In the genomic region with DNA sequence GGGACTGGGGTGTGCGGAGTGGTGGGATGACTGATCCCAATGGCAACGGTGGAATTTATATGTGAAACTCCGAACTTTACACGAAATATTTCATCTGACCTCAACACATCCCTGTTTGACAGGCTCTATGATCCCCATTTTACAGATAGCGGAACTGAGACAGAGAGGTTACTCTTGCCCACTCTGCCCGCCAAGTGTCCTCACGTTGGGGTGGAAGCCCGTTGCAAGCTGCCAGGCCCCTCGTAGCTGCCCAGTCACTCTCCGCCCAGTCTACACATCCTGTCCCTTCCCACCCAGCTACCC, we compare ENCODE assay signal across 8 cellular contexts. TPM values are rescaled to one million over a fixed set of nuclear protein-coding genes. Genes with fewer than 3 reads are reported as not detected.
A peak's percentile ranks its signal among the peaks of the same experiment; 100 is the strongest.
DNase-seq lines count a peak whose midpoint lies in the region; ATAC-seq and TF ChIP-seq lines count a peak whose summit lies in the region.

No MANE protein-coding gene starts in this region.

- H3K27ac ChIP-seq in fibroblast of lung (ENCODE audit: insufficient read depth, low read length) = no peak overlapping the region
- no peak overlapping the region for H3K27ac ChIP-seq in prostate gland

- no peaks in the 10 kb centered on the region for H3K36me3 ChIP-seq in fibroblast of lung (ENCODE audit: control insufficient read depth, insufficient read depth, low read length)
- no peaks in the 10 kb centered on the region for H3K36me3 ChIP-seq in prostate gland

- intact Hi-C loops in prostate gland (cut with DNase I) = no loop called here

- no peak for ATAC-seq in esophagus mucosa

- no peak overlapping the region for H3K9ac ChIP-seq in fibroblast of lung (ENCODE audit: insufficient read depth, low read length)

- H3K4me1 ChIP-seq in fibroblast of lung (ENCODE audit: control insufficient read depth, extremely low read depth, insufficient read depth, low read length) = peaks cover 7% of the 10 kb centered on the region
- no peaks in the 10 kb centered on the region for H3K4me1 ChIP-seq in prostate gland (replicated peaks)

- DNase-seq in GM12865 (ENCODE audit: low read depth) (no peak), fibroblast of lung (ENCODE audit: low read depth in 2 of 2) (no peak), prostate gland (ENCODE audit: low spot score) (no peak), HCEC 1CT (no peak), AG20443 (ENCODE audit: low spot score) (no peak), GM13977 (ENCODE audit: low spot score) (no peak)

- TF ChIP-seq CTCF in GM12865 (IDR thresholded peaks at IDR 0.05; ENCODE audit: insufficient read depth, low read depth, low read length, missing control alignments) = no peak
- no peak for TF ChIP-seq CTCF in fibroblast of lung (conservative IDR thresholded peaks at IDR 0.05 in 1 of 2, IDR thresholded peaks at IDR 0.05 in 1 of 2; ENCODE audit: low read depth in 1 of 2, low read length in 2 of 2)
- no peak for TF ChIP-seq CTCF in prostate gland (IDR thresholded peaks at IDR 0.05)
- TF ChIP-seq CTCF in GM13977 (IDR thresholded peaks at IDR 0.05; ENCODE audit: extremely low read depth, insufficient read depth, missing control alignments) = no peak

- peak overlapping the region; percentile 75 for H3K4me2 ChIP-seq in fibroblast of lung (ENCODE audit: extremely low read depth, insufficient read depth, low read length)

- H3K79me2 ChIP-seq in fibroblast of lung (ENCODE audit: control insufficient read depth, insufficient read depth, low read length) = no peaks in the 10 kb centered on the region

- H3K9me3 ChIP-seq in fibroblast of lung (ENCODE audit: control insufficient read depth, insufficient read depth, low read depth, low read length) (no peaks in the 10 kb centered on the region), prostate gland (no peaks in the 10 kb centered on the region)

- peak overlapping the region; percentile 87 for H2AFZ ChIP-seq in fibroblast of lung (ENCODE audit: low read length)

- H3K27me3 ChIP-seq in fibroblast of lung (ENCODE audit: control insufficient read depth, insufficient read depth, low read length) (peaks cover 3% of the 10 kb centered on the region), prostate gland (replicated peaks; ENCODE audit: insufficient read depth) (no peaks in the 10 kb centered on the region)

- TF ChIP-seq POLR2A in prostate gland (IDR thresholded peaks at IDR 0.05) = no peak

- H4K20me1 ChIP-seq in fibroblast of lung (ENCODE audit: control insufficient read depth, extremely low read depth, insufficient read depth, low read length) = no peaks in the 10 kb centered on the region

- H3K4me3 ChIP-seq in GM12865 (ENCODE audit: low read depth, low read length) = peak overlapping the region; percentile 55
- H3K4me3 ChIP-seq in fibroblast of lung (replicated peaks in 1 of 4; ENCODE audit: control extremely low read depth in 1 of 4, insufficient read depth in 1 of 4, low read depth in 3 of 4, low read length in 4 of 4) = peak overlapping the region in 3 of 4 experiments; percentile 46 to 62 (median 48)
- H3K4me3 ChIP-seq in prostate gland = peak overlapping the region; percentile 42 to 45

- in situ Hi-C loops in GM13977 (cut with MboI; ENCODE audit: low pct_unique_long_range_greater_than_20kb, low sequenced_read_pairs, unreplicated experiment) = no loop called here

- 72% methylated on average over 10 of the region's 10 CpGs for WGBS in prostate gland

TF ChIP-seq in PFSK-1, 5 proteins besides CTCF, POLR2A, EP300 and RAD21:
- TF ChIP-seq FOXP2 (optimal IDR thresholded peaks at IDR 0.05; ENCODE audit: borderline replicate concordance, extremely low read depth, extremely low read length, insufficient read depth) (peak; percentile 28), SIN3A (IDR thresholded peaks at IDR 0.05; ENCODE audit: borderline replicate concordance, insufficient read depth, low read length) (no peak)
- TF ChIP-seq, protein P1, sequence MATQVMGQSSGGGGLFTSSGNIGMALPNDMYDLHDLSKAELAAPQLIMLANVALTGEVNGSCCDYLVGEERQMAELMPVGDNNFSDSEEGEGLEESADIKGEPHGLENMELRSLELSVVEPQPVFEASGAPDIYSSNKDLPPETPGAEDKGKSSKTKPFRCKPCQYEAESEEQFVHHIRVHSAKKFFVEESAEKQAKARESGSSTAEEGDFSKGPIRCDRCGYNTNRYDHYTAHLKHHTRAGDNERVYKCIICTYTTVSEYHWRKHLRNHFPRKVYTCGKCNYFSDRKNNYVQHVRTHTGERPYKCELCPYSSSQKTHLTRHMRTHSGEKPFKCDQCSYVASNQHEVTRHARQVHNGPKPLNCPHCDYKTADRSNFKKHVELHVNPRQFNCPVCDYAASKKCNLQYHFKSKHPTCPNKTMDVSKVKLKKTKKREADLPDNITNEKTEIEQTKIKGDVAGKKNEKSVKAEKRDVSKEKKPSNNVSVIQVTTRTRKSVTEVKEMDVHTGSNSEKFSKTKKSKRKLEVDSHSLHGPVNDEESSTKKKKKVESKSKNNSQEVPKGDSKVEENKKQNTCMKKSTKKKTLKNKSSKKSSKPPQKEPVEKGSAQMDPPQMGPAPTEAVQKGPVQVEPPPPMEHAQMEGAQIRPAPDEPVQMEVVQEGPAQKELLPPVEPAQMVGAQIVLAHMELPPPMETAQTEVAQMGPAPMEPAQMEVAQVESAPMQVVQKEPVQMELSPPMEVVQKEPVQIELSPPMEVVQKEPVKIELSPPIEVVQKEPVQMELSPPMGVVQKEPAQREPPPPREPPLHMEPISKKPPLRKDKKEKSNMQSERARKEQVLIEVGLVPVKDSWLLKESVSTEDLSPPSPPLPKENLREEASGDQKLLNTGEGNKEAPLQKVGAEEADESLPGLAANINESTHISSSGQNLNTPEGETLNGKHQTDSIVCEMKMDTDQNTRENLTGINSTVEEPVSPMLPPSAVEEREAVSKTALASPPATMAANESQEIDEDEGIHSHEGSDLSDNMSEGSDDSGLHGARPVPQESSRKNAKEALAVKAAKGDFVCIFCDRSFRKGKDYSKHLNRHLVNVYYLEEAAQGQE (IDR thresholded peaks at IDR 0.05; ENCODE audit: insufficient read depth in 1 of 2, low read depth in 2 of 2, low read length in 2 of 2) = no peak

RNA-seq across cellular contexts. Expression of a gene that starts 0.4 kb away (rescaled TPM):
- 3.9 TPM for polyA plus RNA-seq in PFSK-1 (2012; ENCODE audit: insufficient read length, low read depth)
- total RNA-seq in fibroblast of lung (5.4 and 9.1 TPM in 2 replicates), prostate gland (1 to 10 TPM; 2.0 to 4.3 TPM), esophagus mucosa (1.8 TPM)
- polyA plus RNA-seq in fibroblast of lung = 5.3 and 12.2 TPM in 2 replicates
- polyA plus RNA-seq in fibroblast of lung (2012) = 3.2 and 7.3 TPM in 2 replicates
- polyA minus RNA-seq in fibroblast of lung (ENCODE audit: low replicate concordance) = 0.74 and 2.3 TPM in 2 replicates

RNA-seq across cellular contexts. Expression of a gene that starts 48.9 kb away (rescaled TPM):
- 359 TPM for polyA plus RNA-seq in PFSK-1 (2012; ENCODE audit: insufficient read length, low read depth)
- 65.0 and 82.1 TPM in 2 replicates for total RNA-seq in fibroblast of lung
- 428 and 602 TPM in 2 replicates for polyA plus RNA-seq in fibroblast of lung
- polyA plus RNA-seq in fibroblast of lung (2012) = 706 and 1,019 TPM in 2 replicates
- polyA minus RNA-seq in fibroblast of lung (ENCODE audit: low replicate concordance) = 35.1 and 40.6 TPM in 2 replicates
- 100 to 1,000 TPM; 185 to 189 TPM for total RNA-seq in prostate gland
- total RNA-seq in esophagus mucosa = 231 TPM

RNA-seq across cellular contexts. Expression of a gene that starts 49.9 kb away (rescaled TPM):
- 69.9 TPM for polyA plus RNA-seq in PFSK-1 (2012; ENCODE audit: insufficient read length, low read depth)
- total RNA-seq in fibroblast of lung = 105 and 121 TPM in 2 replicates
- 124 and 136 TPM in 2 replicates for polyA plus RNA-seq in fibroblast of lung
- 135 and 136 TPM in 2 replicates for polyA plus RNA-seq in fibroblast of lung (2012)
- 2.0 and 4.4 TPM in 2 replicates for polyA minus RNA-seq in fibroblast of lung (ENCODE audit: low replicate concordance)
- total RNA-seq in prostate gland = 10 to 100 TPM; 51.6 to 75.3 TPM
- total RNA-seq in esophagus mucosa = 61.4 TPM
